Comparison of ENCODE assay signal across 35 cellular contexts in genomic region chr7:34550996-34551395, GRCh38.
"Had no signal": no experiment of that assay in that cellular context is flagged by ENCODE, and none has a peak within 500 bp of the region (broad histone marks: within the 10 kb centered on the region; RNA-seq: fewer than 3 reads in every experiment).

No MANE protein-coding gene starts in this region.

- DNase-seq: Karpas-422, Kasumi-1, MG63, MM.1S, MV-4-11, NCI-H1048, NCI-H1092, NCI-H1092 treated with DMSO at 0.1 percent for 48 hours, NCI-H1105, NCI-H1105 treated with DMSO at 0.1 percent for 48 hours, NCI-H1417, NCI-H1417 treated with DMSO at 0.1 percent for 48 hours, NCI-H1436, NCI-H1436 treated with DMSO at 0.1 percent for 48 hours, NCI-H146, NCI-H1694, NCI-H1694 treated with DMSO at 0.1 percent for 48 hours, NCI-H187, NCI-H187 treated with DMSO at 0.1 percent for 48 hours, NCI-H1930, NCI-H2029, NCI-H2029 treated with DMSO at 0.1 percent for 48 hours, NCI-H2081, NCI-H2081 treated with DMSO at 0.1 percent for 48 hours, NCI-H2107, NCI-H2171, NCI-H2171 treated with DMSO at 0.1 percent for 48 hours, NCI-H2227 treated with DMSO at 0.1 percent for 48 hours, NCI-H226, NCI-H345, NCI-H446, NCI-H446 treated with DMSO at 0.1 percent for 48 hours, NCI-H510A, NCI-H510A treated with DMSO at 0.1 percent for 48 hours, NCI-H524 had no signal
